ENCODE assay signal across 31 cellular contexts in the genomic region with DNA sequence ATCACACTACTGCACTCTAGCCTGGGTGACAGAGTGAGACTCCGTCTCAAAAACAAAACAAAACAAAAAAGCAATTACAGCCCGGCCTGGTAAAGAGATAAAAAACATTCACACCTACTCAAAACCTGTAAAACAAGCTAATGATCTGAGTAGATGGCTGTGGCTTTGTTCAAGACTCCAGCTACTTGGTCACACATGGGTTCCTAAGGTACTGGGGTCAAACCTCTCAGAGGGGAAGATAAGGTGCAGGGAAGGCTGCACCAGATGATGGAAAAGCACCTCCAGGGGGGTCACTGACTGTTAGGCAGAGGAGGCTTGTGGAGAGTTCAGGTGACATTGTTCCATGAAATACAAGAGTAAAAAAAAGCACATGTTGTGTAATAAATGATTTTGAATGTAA.
"Had no signal": no experiment of that assay in that cellular context is flagged by ENCODE, and none has a peak within 500 bp of the region (broad histone marks: within the 10 kb centered on the region; RNA-seq: fewer than 3 reads in every experiment).

No MANE protein-coding gene starts in this region.

- H3K4me3 Mint-ChIP-seq: activated CD4-positive, alpha-beta memory T cell treated with anti-CD3 and anti-CD28 coated beads, Interleukin-2, amount 10 ng/mL, durations not matched to agents 7 days and 5 days; activated CD8-positive, alpha-beta memory T cell treated with anti-CD3 and anti-CD28 coated beads, Interleukin-2, amount 10 ng/mL, durations not matched to agents 7 days and 5 days; activated naive CD8-positive, alpha-beta T cell treated with anti-CD3 and anti-CD28 coated beads for 36 hours; activated T-helper 17 cell treated with anti-CD3 and anti-CD28 coated beads, Interleukin-2, amount 50 U/mL, for 72 hours had no signal

- H3K36me3 ChIP-seq: brain microvascular endothelial cell, SJCRH30, WERI-Rb-1 had no signal

- H3K27me3 Mint-ChIP-seq: activated CD4-positive, alpha-beta memory T cell treated with anti-CD3 and anti-CD28 coated beads, Interleukin-2, amount 10 ng/mL, durations not matched to agents 7 days and 5 days; activated CD8-positive, alpha-beta memory T cell treated with anti-CD3 and anti-CD28 coated beads, Interleukin-2, amount 10 ng/mL, durations not matched to agents 7 days and 5 days; activated naive CD8-positive, alpha-beta T cell treated with anti-CD3 and anti-CD28 coated beads for 36 hours; activated T-helper 17 cell treated with anti-CD3 and anti-CD28 coated beads, Interleukin-2, amount 50 U/mL, for 72 hours had no signal

- H3K27ac Mint-ChIP-seq: activated CD4-positive, alpha-beta memory T cell treated with anti-CD3 and anti-CD28 coated beads, Interleukin-2, amount 10 ng/mL, durations not matched to agents 7 days and 5 days; activated CD8-positive, alpha-beta memory T cell treated with anti-CD3 and anti-CD28 coated beads, Interleukin-2, amount 10 ng/mL, durations not matched to agents 7 days and 5 days; activated naive CD8-positive, alpha-beta T cell treated with anti-CD3 and anti-CD28 coated beads for 36 hours; activated T-helper 17 cell treated with anti-CD3 and anti-CD28 coated beads, Interleukin-2, amount 50 U/mL, for 72 hours had no signal

- H3K4me1 Mint-ChIP-seq: activated CD4-positive, alpha-beta memory T cell treated with anti-CD3 and anti-CD28 coated beads, Interleukin-2, amount 10 ng/mL, durations not matched to agents 7 days and 5 days; activated CD8-positive, alpha-beta memory T cell treated with anti-CD3 and anti-CD28 coated beads, Interleukin-2, amount 10 ng/mL, durations not matched to agents 7 days and 5 days; activated naive CD8-positive, alpha-beta T cell treated with anti-CD3 and anti-CD28 coated beads for 36 hours; activated T-helper 17 cell treated with anti-CD3 and anti-CD28 coated beads, Interleukin-2, amount 50 U/mL, for 72 hours had no signal

- H3K27ac ChIP-seq: brain microvascular endothelial cell, SJCRH30, SK-N-MC, WERI-Rb-1 had no signal

- H3K36me3 Mint-ChIP-seq: activated CD8-positive, alpha-beta memory T cell treated with anti-CD3 and anti-CD28 coated beads, Interleukin-2, amount 10 ng/mL, durations not matched to agents 7 days and 5 days; activated naive CD8-positive, alpha-beta T cell treated with anti-CD3 and anti-CD28 coated beads for 36 hours had no signal

- H3K4me1 ChIP-seq: SJCRH30 had no signal

- H3K4me3 ChIP-seq: SJCRH30, SK-N-MC had no signal

- H3K27me3 ChIP-seq: brain microvascular endothelial cell, SJCRH30 had no signal

- H3K9me3 Mint-ChIP-seq: activated naive CD8-positive, alpha-beta T cell treated with anti-CD3 and anti-CD28 coated beads for 36 hours; activated T-helper 17 cell treated with anti-CD3 and anti-CD28 coated beads, Interleukin-2, amount 50 U/mL, for 72 hours had no signal

- ATAC-seq: activated CD8-positive, alpha-beta memory T cell treated with anti-CD3 and anti-CD28 coated beads, Interleukin-2, amount 10 ng/mL, durations not matched to agents 7 days and 5 days; activated T-helper 17 cell treated with anti-CD3 and anti-CD28 coated beads, Interleukin-2, amount 50 U/mL, for 72 hours; Panc1 had no signal

- H3K9me3 ChIP-seq: SJCRH30 had no signal

- DNase-seq: activated CD4-positive, alpha-beta memory T cell treated with anti-CD3 and anti-CD28 coated beads, Interleukin-2, amount 10 ng/mL, durations not matched to agents 7 days and 5 days; activated CD4-positive, alpha-beta T cell treated with anti-CD3 and anti-CD28 coated beads for 1 hour; activated CD4-positive, alpha-beta T cell treated with anti-CD3 and anti-CD28 coated beads for 48 hours; activated CD4-positive, CD25-positive, alpha-beta regulatory T cell; activated CD8-positive, alpha-beta memory T cell treated with anti-CD3 and anti-CD28 coated beads for 24 hours; activated CD8-positive, alpha-beta memory T cell treated with anti-CD3 and anti-CD28 coated beads, Interleukin-2, amount 10 ng/mL, durations not matched to agents 7 days and 5 days; activated CD8-positive, alpha-beta memory T cell treated with anti-CD3 and anti-CD28 coated beads, Interleukin-2, amount 50 U/mL, for 48 hours; activated effector memory CD4-positive, alpha-beta T cell treated with anti-CD3 and anti-CD28 coated beads, Interleukin-2, amount 50 U/mL, for 16 hours; activated naive CD4-positive, alpha-beta T cell; activated naive CD4-positive, alpha-beta T cell treated with anti-CD3 and anti-CD28 coated beads, Interleukin-2, amount 50 U/mL, for 16 hours; activated naive CD8-positive, alpha-beta T cell treated with anti-CD3 and anti-CD28 coated beads for 36 hours; activated T-cell treated with anti-CD3 and anti-CD28 coated beads, Interleukin-2, amount 50 U/mL, for 48 hours; amniotic stem cell; aorta; brain microvascular endothelial cell; central memory CD4-positive, alpha-beta T cell; MM.1S; MV-4-11; NCI-H1092; NCI-H1436 treated with DMSO at 0.1 percent for 48 hours; NCI-H1694 treated with DMSO at 0.1 percent for 48 hours; NCI-H2029; NCI-H524 treated with DMSO at 0.1 percent for 48 hours; NCI-H774; SHP77; SJCRH30; T1000; WERI-Rb-1 had no signal
